17 cellular contexts compared by ENCODE assay signal in the genomic region with DNA sequence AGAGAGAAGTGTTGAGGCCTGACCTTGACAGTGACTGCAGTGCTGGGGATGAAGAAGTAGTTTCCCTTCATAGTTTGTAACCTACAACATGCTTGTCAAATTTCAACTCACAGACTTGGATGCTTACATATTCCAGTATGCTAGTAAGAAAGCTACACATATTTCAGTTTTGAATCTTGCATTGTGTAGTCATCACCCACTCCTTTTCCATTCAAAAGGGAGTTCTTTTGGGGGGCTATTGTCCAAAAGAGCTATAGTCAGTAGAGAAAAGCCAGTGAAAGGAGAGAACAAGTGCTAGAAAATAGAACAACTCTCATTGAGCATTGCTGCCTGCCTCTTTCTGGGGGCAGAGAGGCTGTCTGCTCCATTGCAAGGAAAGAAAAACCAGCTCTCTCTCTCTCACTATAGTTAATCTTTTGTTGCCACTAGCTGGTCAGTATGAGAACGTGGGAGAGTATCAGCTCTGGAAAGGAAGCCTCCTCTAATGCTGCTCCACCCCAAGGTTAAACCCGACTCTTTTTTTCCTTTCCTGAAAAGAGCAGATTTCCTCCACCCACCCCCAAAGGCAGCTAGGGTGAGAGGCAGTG.
"Had no signal": no experiment of that assay in that cellular context is flagged by ENCODE, and none has a peak within 500 bp of the region (broad histone marks: within the 10 kb centered on the region; RNA-seq: fewer than 3 reads in every experiment).

No MANE protein-coding gene starts in this region.

- H3K27ac ChIP-seq: breast epithelium, foreskin keratinocyte, pancreas, tibial artery had no signal

- DNase-seq: activated CD4-positive, alpha-beta memory T cell treated with anti-CD3 and anti-CD28 coated beads, Interleukin-2, amount 10 ng/mL, durations not matched to agents 7 days and 5 days; activated gamma-delta T cell; activated naive CD8-positive, alpha-beta T cell treated with anti-CD3 and anti-CD28 coated beads, Interleukin-2, amount 10 ng/mL, durations not matched to agents 7 days and 5 days; activated T-cell treated with anti-CD3 and anti-CD28 coated beads, Interleukin-2, amount 50 U/mL, for 48 hours; aorta; foreskin keratinocyte; kidney; left ventricle myocardium superior; pancreas; retina; stimulated activated CD4-positive, alpha-beta T cell treated with anti-CD3 and anti-CD28 coated beads, Interleukin-15, amount 100 ng/mL, for 24 hours; stimulated activated CD4-positive, alpha-beta T cell treated with anti-CD3 and anti-CD28 coated beads, Interleukin-4, amount 100 ng/mL, for 24 hours; T-cell; T1000; tibial artery had no signal

- H3K27ac Mint-ChIP-seq: activated CD4-positive, alpha-beta memory T cell treated with anti-CD3 and anti-CD28 coated beads, Interleukin-2, amount 10 ng/mL, durations not matched to agents 7 days and 5 days; activated naive CD8-positive, alpha-beta T cell treated with anti-CD3 and anti-CD28 coated beads, Interleukin-2, amount 10 ng/mL, durations not matched to agents 7 days and 5 days; stimulated activated naive CD8-positive, alpha-beta T cell treated with anti-CD3 and anti-CD28 coated beads, Interleukin-15, Interleukin-2, amounts not matched to agents 100 ng/mL and 50 ng/mL, for 24 hours; T-cell had no signal

- H3K4me3 ChIP-seq: breast epithelium, pancreas, tibial artery had no signal

- H3K9me3 Mint-ChIP-seq: activated CD4-positive, alpha-beta memory T cell treated with anti-CD3 and anti-CD28 coated beads, Interleukin-2, amount 10 ng/mL, durations not matched to agents 7 days and 5 days; activated naive CD8-positive, alpha-beta T cell treated with anti-CD3 and anti-CD28 coated beads, Interleukin-2, amount 10 ng/mL, durations not matched to agents 7 days and 5 days had no signal

- H3K36me3 Mint-ChIP-seq: activated naive CD8-positive, alpha-beta T cell treated with anti-CD3 and anti-CD28 coated beads, Interleukin-2, amount 10 ng/mL, durations not matched to agents 7 days and 5 days; T-cell had no signal

- ATAC-seq: foreskin keratinocyte, left ventricle myocardium superior, pancreas, T-cell had no signal

- H3K36me3 ChIP-seq: breast epithelium, pancreas, tibial artery had no signal

- H3K27me3 ChIP-seq: pancreas had no signal

- H3K4me1 ChIP-seq: breast epithelium, foreskin keratinocyte had no signal

- H3K9me3 ChIP-seq: breast epithelium, pancreas, tibial artery had no signal
